Comparison of ENCODE assay signal across 8 cellular contexts in genomic region chr4:40199999-40200880, GRCh38. TPM values are rescaled to one million over a fixed set of nuclear protein-coding genes. Genes with fewer than 3 reads are reported as not detected.
DNase-seq lines count a peak whose midpoint lies in the region; ATAC-seq and TF ChIP-seq lines count a peak whose summit lies in the region.

No MANE protein-coding gene starts in this region.

- DNase-seq in activated CD4-positive, CD25-positive, alpha-beta regulatory T cell (lab: John Stamatoyannopoulos, UW): peak; percentile 13 to 36 (median 28)
- DNase-seq in stimulated activated effector memory CD8-positive, alpha-beta T cell treated with anti-CD3 and anti-CD28 coated beads, Interleukin-12 subunit alpha, Interleukin-12 subunit beta, amount 100 ng/mL, for 72 hours (ENCODE audit: low spot score in 2 of 2): peak; percentile 51 to 92
- no peak for DNase-seq in NCI-H1436 (lab: John Stamatoyannopoulos, UW)
- no peak for DNase-seq in esophagus muscularis mucosa (ENCODE audit: extremely low spot score)

- no peaks in the 10 kb centered on the region for H3K36me3 ChIP-seq in BLaER1
- no peaks in the 10 kb centered on the region for H3K36me3 ChIP-seq in endocrine pancreas (ENCODE audit: control insufficient read depth, insufficient read depth, low read length)
- H3K36me3 ChIP-seq in esophagus muscularis mucosa: no peaks in the 10 kb centered on the region

- H3K9ac ChIP-seq in BLaER1 (peak overlapping the region; percentile 82), endocrine pancreas (ENCODE audit: control insufficient read depth, insufficient read depth, low read length) (no peak overlapping the region)

- TF ChIP-seq CTCF in esophagus muscularis mucosa (IDR thresholded peaks at IDR 0.05): no peak

- no peaks in the 10 kb centered on the region for H3K9me3 Mint-ChIP-seq in stimulated activated effector memory CD8-positive, alpha-beta T cell treated with anti-CD3 and anti-CD28 coated beads, Interleukin-12 subunit alpha, Interleukin-12 subunit beta, amount 100 ng/mL, for 72 hours

- ATAC-seq in GM19397 (IDR thresholded peaks at IDR 0.05; ENCODE audit: unreplicated experiment): peak; percentile 47
- peak; percentile 46 for ATAC-seq in HG03469 (IDR thresholded peaks at IDR 0.05; ENCODE audit: unreplicated experiment)
- ATAC-seq in stimulated activated effector memory CD8-positive, alpha-beta T cell treated with anti-CD3 and anti-CD28 coated beads, Interleukin-12 subunit alpha, Interleukin-12 subunit beta, amount 100 ng/mL, for 72 hours: peak; percentile 85

- peaks cover 90% of the 10 kb centered on the region for H3K36me3 Mint-ChIP-seq in stimulated activated effector memory CD8-positive, alpha-beta T cell treated with anti-CD3 and anti-CD28 coated beads, Interleukin-12 subunit alpha, Interleukin-12 subunit beta, amount 100 ng/mL, for 72 hours

- 80% methylated on average over 15 of the region's 15 CpGs for WGBS in esophagus muscularis mucosa

- peak overlapping the region; percentile 97 for H3K4me2 ChIP-seq in BLaER1

- H3K27ac ChIP-seq in BLaER1 (0 out of 2 replicates have a peak overlapping the region, but pooled peaks have one; percentile 10), esophagus muscularis mucosa (replicated peaks in 1 of 4) (peak overlapping the region in 1 of 4 donors; percentile 28)

- no peak for TF ChIP-seq POLR2A in esophagus muscularis mucosa (IDR thresholded peaks at IDR 0.05; ENCODE audit: low read depth)

- H3K27me3 ChIP-seq in BLaER1 (no peaks in the 10 kb centered on the region), endocrine pancreas (ENCODE audit: control insufficient read depth, insufficient read depth, low read length) (no peaks in the 10 kb centered on the region), esophagus muscularis mucosa (no peaks in the 10 kb centered on the region)

- H3K4me3 Mint-ChIP-seq in stimulated activated effector memory CD8-positive, alpha-beta T cell treated with anti-CD3 and anti-CD28 coated beads, Interleukin-12 subunit alpha, Interleukin-12 subunit beta, amount 100 ng/mL, for 72 hours: peak overlapping the region; percentile 96

- intact Hi-C loops in esophagus muscularis mucosa (cut with DNase I): no loop called here

- peaks cover 56% of the 10 kb centered on the region for H3K4me1 Mint-ChIP-seq in stimulated activated effector memory CD8-positive, alpha-beta T cell treated with anti-CD3 and anti-CD28 coated beads, Interleukin-12 subunit alpha, Interleukin-12 subunit beta, amount 100 ng/mL, for 72 hours

- peak overlapping the region; percentile 68 for H3K4me3 ChIP-seq in BLaER1
- H3K4me3 ChIP-seq in endocrine pancreas (ENCODE audit: control insufficient read depth, insufficient read depth, low read length): peak overlapping the region; percentile 6
- peak overlapping the region in 1 of 4 donors; percentile 20 for H3K4me3 ChIP-seq in esophagus muscularis mucosa

- H3K9me3 ChIP-seq in BLaER1 (no peaks in the 10 kb centered on the region), endocrine pancreas (ENCODE audit: control insufficient read depth, low read length) (no peaks in the 10 kb centered on the region), esophagus muscularis mucosa (no peaks in the 10 kb centered on the region)

- H4K20me1 ChIP-seq in BLaER1: peaks cover 71% of the 10 kb centered on the region

- H3K4me1 ChIP-seq in BLaER1: peaks cover 89% of the 10 kb centered on the region
- H3K4me1 ChIP-seq in endocrine pancreas (ENCODE audit: control insufficient read depth, insufficient read depth, low read length): no peaks in the 10 kb centered on the region
- no peaks in the 10 kb centered on the region for H3K4me1 ChIP-seq in esophagus muscularis mucosa

- TF ChIP-seq EP300 in esophagus muscularis mucosa (IDR thresholded peaks at IDR 0.05): no peak

- H3K27ac Mint-ChIP-seq in stimulated activated effector memory CD8-positive, alpha-beta T cell treated with anti-CD3 and anti-CD28 coated beads, Interleukin-12 subunit alpha, Interleukin-12 subunit beta, amount 100 ng/mL, for 72 hours: peak overlapping the region; percentile 98

RNA-seq across cellular contexts. Expression of gene RHOH, which starts 3.4 kb away (rescaled TPM):
- total RNA-seq in esophagus muscularis mucosa: 1 to 10 TPM in 3 of 4 donors, under 1 TPM in 1; 0.13 to 3.6 (median 2.7) TPM

Comparison
In these comparisons a context has a peak if more than half of its experiments do, and no peak if none do; other contexts are left out.
1. DNase-seq: peak in activated CD4-positive, CD25-positive, alpha-beta regulatory T cell (4 of 4) and stimulated activated effector memory CD8-positive, alpha-beta T cell treated with anti-CD3 and anti-CD28 coated beads, Interleukin-12 subunit alpha, Interleukin-12 subunit beta, amount 100 ng/mL, for 72 hours (2 of 2); none in NCI-H1436 (single experiment) and esophagus muscularis mucosa (single experiment).
2. Peak in every context shown above with its lines, with median percentiles within 50 percentile points of each other: ATAC-seq.